ENCODE assay signal across 2 cellular contexts in genomic region chr12:48739618-48740269, GRCh38.
TF ChIP-seq lines count a peak whose summit lies in the region.

No MANE protein-coding gene starts in this region.

TF ChIP-seq in HepG2, 621 proteins besides CTCF, POLR2A, EP300 and RAD21:
- TF ChIP-seq ATF7 (IDR thresholded peaks at IDR 0.05) (peak; percentile 88), ATF7 (CRISPR knock-in tag; IDR thresholded peaks at IDR 0.05) (no peak), ZNF710 (CRISPR knock-in tag; IDR thresholded peaks at IDR 0.05; ENCODE audit: borderline replicate concordance) (no peak), CREB1 (IDR thresholded peaks at IDR 0.05) (peak; percentile 53; the same call in 1 of the 2 replicates), CREB1 (CRISPR knock-in tag; IDR thresholded peaks at IDR 0.05) (no peak)

TF ChIP-seq in K562, 482 proteins besides CTCF, POLR2A, EP300 and RAD21:
- TF ChIP-seq SP2 (IDR thresholded peaks at IDR 0.05; ENCODE audit: extremely low read depth, low read depth, low read length, poor library complexity, severe bottlenecking) (no peak), ATF3 (IDR thresholded peaks at IDR 0.05) (peak; percentile 63; the same call in 1 of the 2 replicates), ATF3 (CRISPR knock-in tag; conservative IDR thresholded peaks at IDR 0.05) (no peak), KDM4B (IDR thresholded peaks at IDR 0.05; ENCODE audit: borderline replicate concordance in 2 of 2, low read depth in 1 of 2) (no peak), RCOR1 (IDR thresholded peaks at IDR 0.05; ENCODE audit: borderline replicate concordance in 1 of 2, low read depth in 2 of 2, low read length in 2 of 2) (peak in 1 of 2 experiments; percentile 76; a peak in 2 of 4 replicates), KAT7 (CRISPR knock-in tag; IDR thresholded peaks at IDR 0.05; ENCODE audit: borderline replicate concordance) (no peak), CBFA2T3 (IDR thresholded peaks at IDR 0.05) (peak; percentile 58), ETV5 (CRISPR knock-in tag; IDR thresholded peaks at IDR 0.05; ENCODE audit: low read depth) (no peak), PURB (CRISPR knock-in tag; IDR thresholded peaks at IDR 0.05; ENCODE audit: low read depth) (no peak), ARID1B (IDR thresholded peaks at IDR 0.05) (peak; percentile 44), BRCA1 (IDR thresholded peaks at IDR 0.05) (no peak), BRCA1 (CRISPR knock-in tag; IDR thresholded peaks at IDR 0.05) (no peak), TEAD4 (IDR thresholded peaks at IDR 0.05; ENCODE audit: low read length) (peak; percentile 37; the same call in 1 of the 2 replicates), TEAD4 (CRISPR knock-in tag; IDR thresholded peaks at IDR 0.05; ENCODE audit: borderline replicate concordance) (no peak), CBFA2T2 (conservative IDR thresholded peaks at IDR 0.05) (0 out of 2 replicates have a peak, but pooled peaks have one; percentile 12), ZC3H4 (CRISPR knock-in tag; IDR thresholded peaks at IDR 0.05; ENCODE audit: borderline replicate concordance) (no peak), TAL1 (IDR thresholded peaks at IDR 0.05) (peak; percentile 52), KDM1A (IDR thresholded peaks at IDR 0.05) (peak; percentile 54 to 57; a peak in 3 of 4 replicates), ZBTB1 (CRISPR knock-in tag; IDR thresholded peaks at IDR 0.05; ENCODE audit: borderline replicate concordance, low read depth) (no peak), MEIS2 (IDR thresholded peaks at IDR 0.05; ENCODE audit: partially characterized antibody) (peak; percentile 71), BDP1 (IDR thresholded peaks at IDR 0.05; ENCODE audit: insufficient read depth, insufficient read length) (no peak)
- TF ChIP-seq, protein P1, sequence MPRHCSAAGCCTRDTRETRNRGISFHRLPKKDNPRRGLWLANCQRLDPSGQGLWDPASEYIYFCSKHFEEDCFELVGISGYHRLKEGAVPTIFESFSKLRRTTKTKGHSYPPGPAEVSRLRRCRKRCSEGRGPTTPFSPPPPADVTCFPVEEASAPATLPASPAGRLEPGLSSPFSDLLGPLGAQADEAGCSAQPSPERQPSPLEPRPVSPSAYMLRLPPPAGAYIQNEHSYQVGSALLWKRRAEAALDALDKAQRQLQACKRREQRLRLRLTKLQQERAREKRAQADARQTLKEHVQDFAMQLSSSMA (CRISPR knock-in tag; IDR thresholded peaks at IDR 0.05) = no peak
- TF ChIP-seq, protein P2, sequence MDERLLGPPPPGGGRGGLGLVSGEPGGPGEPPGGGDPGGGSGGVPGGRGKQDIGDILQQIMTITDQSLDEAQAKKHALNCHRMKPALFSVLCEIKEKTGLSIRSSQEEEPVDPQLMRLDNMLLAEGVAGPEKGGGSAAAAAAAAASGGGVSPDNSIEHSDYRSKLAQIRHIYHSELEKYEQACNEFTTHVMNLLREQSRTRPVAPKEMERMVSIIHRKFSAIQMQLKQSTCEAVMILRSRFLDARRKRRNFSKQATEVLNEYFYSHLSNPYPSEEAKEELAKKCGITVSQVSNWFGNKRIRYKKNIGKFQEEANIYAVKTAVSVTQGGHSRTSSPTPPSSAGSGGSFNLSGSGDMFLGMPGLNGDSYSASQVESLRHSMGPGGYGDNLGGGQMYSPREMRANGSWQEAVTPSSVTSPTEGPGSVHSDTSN (CRISPR knock-in tag; IDR thresholded peaks at IDR 0.05; ENCODE audit: low read depth) = no peak
- TF ChIP-seq, protein P2 (tag; conservative IDR thresholded peaks at IDR 0.05; ENCODE audit: low read depth) = 0 out of 2 replicates have a peak, but pooled peaks have one; percentile 25
